Comparison of ENCODE assay signal across 8 cellular contexts in the genomic region with DNA sequence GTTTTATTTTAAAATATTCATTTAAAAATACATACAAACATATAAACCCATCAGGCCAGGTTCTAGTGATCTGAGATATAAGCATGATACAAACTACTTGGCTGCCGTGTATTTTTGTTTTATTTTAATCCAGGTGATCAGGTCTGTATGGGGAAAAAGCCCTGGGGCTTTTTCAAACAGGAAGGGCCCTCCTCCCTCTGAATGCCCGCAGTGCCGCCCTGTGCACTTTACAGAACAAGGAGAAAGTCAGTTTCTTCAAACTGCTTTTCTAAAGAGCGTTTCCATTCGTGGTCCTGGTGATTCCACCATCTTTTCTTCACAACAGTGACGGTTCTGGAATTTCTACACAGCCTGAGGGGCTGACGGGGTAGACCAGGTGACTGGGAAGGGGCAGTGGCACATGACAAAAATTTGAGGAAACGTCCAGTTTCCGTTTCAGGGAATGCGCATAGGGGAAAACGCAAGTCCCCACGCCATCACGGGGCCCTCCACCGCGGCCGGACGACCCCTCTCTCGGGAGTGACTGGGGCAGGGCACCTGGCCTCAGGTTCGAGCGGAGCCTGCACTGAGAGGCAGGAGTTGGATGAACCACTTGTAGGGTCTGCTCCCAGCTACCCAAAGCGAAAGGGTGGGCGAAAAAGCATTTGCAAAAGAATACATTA. TPM values are rescaled to one million over a fixed set of nuclear protein-coding genes. Genes with fewer than 3 reads are reported as not detected.
A peak's percentile ranks its signal among the peaks of the same experiment; 100 is the strongest.
DNase-seq lines count a peak whose midpoint lies in the region; ATAC-seq, FAIRE-seq and TF ChIP-seq lines count a peak whose summit lies in the region.

No MANE protein-coding gene starts in this region.

- DNase-seq in activated naive CD4-positive, alpha-beta T cell treated with anti-CD3 and anti-CD28 coated beads, Interleukin-2, amount 50 U/mL, for 72 hours (ENCODE audit: low spot score in 2 of 2) = no peak
- DNase-seq in astrocyte (ENCODE audit: low read depth) (no peak), inferior parietal cortex (ENCODE audit: extremely low spot score) (peak; percentile 72), NOMO-1 treated with DMSO at 0.1 percent for 48 hours (lab: John Stamatoyannopoulos, UW; ENCODE audit: unreplicated experiment) (no peak), glomerular visceral epithelial cell (ENCODE audit: extremely low spot score) (no peak)
- DNase-seq in stimulated activated naive B cell treated with anti-CD40 and anti-IgM and Interleukin-4, amounts not matched to agents 10 μg/mL and 1 μg/mL and 100 μg/mL, for 72 hours = no peak

- no peak overlapping the region for H3K27ac Mint-ChIP-seq in activated naive CD4-positive, alpha-beta T cell treated with anti-CD3 and anti-CD28 coated beads, Interleukin-2, amount 50 U/mL, for 24 hours
- H3K27ac Mint-ChIP-seq in activated naive CD4-positive, alpha-beta T cell treated with anti-CD3 and anti-CD28 coated beads, Interleukin-2, amount 50 U/mL, for 72 hours = peak overlapping the region in 1 of 2 donors; percentile 20
- peak overlapping the region; percentile 41 for H3K27ac Mint-ChIP-seq in astrocyte (ENCODE audit: unreplicated experiment)
- no peak overlapping the region for H3K27ac Mint-ChIP-seq in stimulated activated naive B cell treated with anti-CD40 and anti-IgM and Interleukin-4, amounts not matched to agents 10 μg/mL and 1 μg/mL and 100 μg/mL, for 72 hours

- peaks cover 29% of the 10 kb centered on the region for H4K20me1 ChIP-seq in astrocyte (ENCODE audit: insufficient read depth, low read length)

- H3K4me1 Mint-ChIP-seq in activated naive CD4-positive, alpha-beta T cell treated with anti-CD3 and anti-CD28 coated beads, Interleukin-2, amount 50 U/mL, for 24 hours = peaks cover 18% of the 10 kb centered on the region
- H3K4me1 Mint-ChIP-seq in astrocyte (ENCODE audit: low read depth, unreplicated experiment) = peaks cover 22% of the 10 kb centered on the region
- peaks cover 16 to 30% of the 10 kb centered on the region in 2 donors for H3K4me1 Mint-ChIP-seq in stimulated activated naive B cell treated with anti-CD40 and anti-IgM and Interleukin-4, amounts not matched to agents 10 μg/mL and 1 μg/mL and 100 μg/mL, for 72 hours

- H3K9me3 ChIP-seq in astrocyte (ENCODE audit: insufficient read depth, low read depth, low read length) = no peaks in the 10 kb centered on the region

- H3K4me3 Mint-ChIP-seq in activated naive CD4-positive, alpha-beta T cell treated with anti-CD3 and anti-CD28 coated beads, Interleukin-2, amount 50 U/mL, for 24 hours = peak overlapping the region; percentile 59
- peak overlapping the region; percentile 83 for H3K4me3 Mint-ChIP-seq in astrocyte (ENCODE audit: unreplicated experiment)
- peak overlapping the region; percentile 66 to 76 for H3K4me3 Mint-ChIP-seq in stimulated activated naive B cell treated with anti-CD40 and anti-IgM and Interleukin-4, amounts not matched to agents 10 μg/mL and 1 μg/mL and 100 μg/mL, for 72 hours

- ATAC-seq in activated naive CD4-positive, alpha-beta T cell treated with anti-CD3 and anti-CD28 coated beads, Interleukin-2, amount 50 U/mL, for 72 hours = no peak
- ATAC-seq in stimulated activated naive B cell treated with anti-CD40 and anti-IgM and Interleukin-4, amounts not matched to agents 10 μg/mL and 1 μg/mL and 100 μg/mL, for 72 hours (replicated peaks) = no peak
- ATAC-seq in HG02678 (IDR thresholded peaks at IDR 0.05; ENCODE audit: unreplicated experiment) = no peak

- no peak for TF ChIP-seq CTCF in astrocyte (IDR thresholded peaks at IDR 0.05; ENCODE audit: insufficient read depth, low read depth, low read length)

- peak overlapping the region; percentile 99 for H2AFZ ChIP-seq in astrocyte (ENCODE audit: low read depth, low read length)

- H3K9ac ChIP-seq in astrocyte (ENCODE audit: low read length) = peak overlapping the region; percentile 86

- H3K79me2 ChIP-seq in astrocyte (ENCODE audit: insufficient read depth, low read length) = peaks cover 30% of the 10 kb centered on the region

- H3K27me3 ChIP-seq in astrocyte (ENCODE audit: insufficient read depth, low read length) = peaks cover 2% of the 10 kb centered on the region

- H3K4me3 ChIP-seq in astrocyte (ENCODE audit: insufficient read depth, low read depth, low read length) = peak overlapping the region; percentile 94

- H3K4me2 ChIP-seq in astrocyte (ENCODE audit: low read length) = peak overlapping the region; percentile 100

- peaks cover 22% of the 10 kb centered on the region for H3K4me1 ChIP-seq in astrocyte (ENCODE audit: insufficient read depth, low read length)

- peak overlapping the region; percentile 65 for H3K27ac ChIP-seq in astrocyte (ENCODE audit: low read depth, low read length)

- no peaks in the 10 kb centered on the region for H3K9me3 Mint-ChIP-seq in activated naive CD4-positive, alpha-beta T cell treated with anti-CD3 and anti-CD28 coated beads, Interleukin-2, amount 50 U/mL, for 24 hours
- no peaks in the 10 kb centered on the region for H3K9me3 Mint-ChIP-seq in activated naive CD4-positive, alpha-beta T cell treated with anti-CD3 and anti-CD28 coated beads, Interleukin-2, amount 50 U/mL, for 72 hours
- H3K9me3 Mint-ChIP-seq in astrocyte (ENCODE audit: unreplicated experiment) = no peaks in the 10 kb centered on the region
- H3K9me3 Mint-ChIP-seq in stimulated activated naive B cell treated with anti-CD40 and anti-IgM and Interleukin-4, amounts not matched to agents 10 μg/mL and 1 μg/mL and 100 μg/mL, for 72 hours = no peaks in the 10 kb centered on the region

- peaks cover 38% of the 10 kb centered on the region for H3K27me3 Mint-ChIP-seq in activated naive CD4-positive, alpha-beta T cell treated with anti-CD3 and anti-CD28 coated beads, Interleukin-2, amount 50 U/mL, for 24 hours
- H3K27me3 Mint-ChIP-seq in astrocyte (ENCODE audit: low read depth, unreplicated experiment) = no peaks in the 10 kb centered on the region
- H3K27me3 Mint-ChIP-seq in stimulated activated naive B cell treated with anti-CD40 and anti-IgM and Interleukin-4, amounts not matched to agents 10 μg/mL and 1 μg/mL and 100 μg/mL, for 72 hours = peaks cover 40% of the 10 kb centered on the region in 2 donors

- H3K36me3 Mint-ChIP-seq in activated naive CD4-positive, alpha-beta T cell treated with anti-CD3 and anti-CD28 coated beads, Interleukin-2, amount 50 U/mL, for 24 hours = no peaks in the 10 kb centered on the region
- peaks cover 0 to 5% of the 10 kb centered on the region in 2 donors for H3K36me3 Mint-ChIP-seq in activated naive CD4-positive, alpha-beta T cell treated with anti-CD3 and anti-CD28 coated beads, Interleukin-2, amount 50 U/mL, for 72 hours
- H3K36me3 Mint-ChIP-seq in astrocyte (ENCODE audit: low read depth, unreplicated experiment) = no peaks in the 10 kb centered on the region
- no peaks in the 10 kb centered on the region for H3K36me3 Mint-ChIP-seq in stimulated activated naive B cell treated with anti-CD40 and anti-IgM and Interleukin-4, amounts not matched to agents 10 μg/mL and 1 μg/mL and 100 μg/mL, for 72 hours

- no peaks in the 10 kb centered on the region for H3K36me3 ChIP-seq in astrocyte (ENCODE audit: insufficient read depth, low read length)

- FAIRE-seq in astrocyte (lab: Jason Lieb, UNC) = no peak

RNA-seq across cellular contexts. Expression of gene SPTBN1, which starts 1.1 kb away (rescaled TPM):
- total RNA-seq in activated naive CD4-positive, alpha-beta T cell treated with anti-CD3 and anti-CD28 coated beads, Interleukin-2, amount 50 U/mL, for 72 hours = 100 to 1,000 TPM; 117 to 135 TPM
- total RNA-seq in astrocyte = 277 and 311 TPM in 2 replicates
